1 cellular context compared by ENCODE assay signal in genomic region chr20:32263398-32263954, GRCh38.
A peak's percentile ranks its signal among the peaks of the same experiment; 100 is the strongest.
TF ChIP-seq lines count a peak whose summit lies in the region.

No MANE protein-coding gene starts in this region.

TF ChIP-seq in HepG2, 621 proteins besides CTCF, POLR2A, EP300 and RAD21 (continued from another document and continues in another):
- TF ChIP-seq ZNF318 (CRISPR knock-in tag; IDR thresholded peaks at IDR 0.05) (no peak), NR2F1 (CRISPR knock-in tag; IDR thresholded peaks at IDR 0.05) (0 out of 4 replicates have a peak, but pooled peaks of 1 of the 2 experiments have one; percentile 18), ZSCAN21 (CRISPR knock-in tag; IDR thresholded peaks at IDR 0.05; ENCODE audit: borderline replicate concordance) (no peak), SMYD3 (CRISPR knock-in tag; IDR thresholded peaks at IDR 0.05) (no peak), ZNF451 (CRISPR knock-in tag; IDR thresholded peaks at IDR 0.05) (no peak), SMARCC2 (IDR thresholded peaks at IDR 0.05) (no peak), ZIK1 (CRISPR knock-in tag; IDR thresholded peaks at IDR 0.05; ENCODE audit: borderline replicate concordance, low read depth) (no peak), PCBP1 (IDR thresholded peaks at IDR 0.05; ENCODE audit: borderline replicate concordance, low read depth, low read length) (no peak), HNRNPK (IDR thresholded peaks at IDR 0.05; ENCODE audit: low read depth, low read length, poor library complexity, severe bottlenecking) (no peak), REXO4 (CRISPR knock-in tag; IDR thresholded peaks at IDR 0.05; ENCODE audit: borderline replicate concordance) (no peak), PITX1 (CRISPR knock-in tag; IDR thresholded peaks at IDR 0.05) (0 out of 2 replicates have a peak, but pooled peaks have one; percentile 26), ZNF101 (CRISPR knock-in tag; IDR thresholded peaks at IDR 0.05; ENCODE audit: borderline replicate concordance, low read depth) (no peak), ZNF260 (CRISPR knock-in tag; IDR thresholded peaks at IDR 0.05; ENCODE audit: borderline replicate concordance, low read depth) (no peak), RBAK (CRISPR knock-in tag; IDR thresholded peaks at IDR 0.05) (no peak), THRA (CRISPR knock-in tag; IDR thresholded peaks at IDR 0.05; ENCODE audit: borderline replicate concordance) (no peak), ZBTB2 (CRISPR knock-in tag; IDR thresholded peaks at IDR 0.05; ENCODE audit: low read depth) (no peak), ETS1 (CRISPR knock-in tag; IDR thresholded peaks at IDR 0.05) (no peak), POLR2AphosphoS5 (IDR thresholded peaks at IDR 0.05; ENCODE audit: low read depth, low read length) (no peak), ATF5 (CRISPR knock-in tag; IDR thresholded peaks at IDR 0.05; ENCODE audit: low read depth) (no peak), E2F1 (CRISPR knock-in tag; IDR thresholded peaks at IDR 0.05) (no peak), UBTF (CRISPR knock-in tag; IDR thresholded peaks at IDR 0.05) (no peak), STAG1 (CRISPR knock-in tag; IDR thresholded peaks at IDR 0.05) (no peak), ZNF205 (CRISPR knock-in tag; IDR thresholded peaks at IDR 0.05) (no peak), SSRP1 (CRISPR knock-in tag; IDR thresholded peaks at IDR 0.05) (no peak), ARNTL (CRISPR knock-in tag; IDR thresholded peaks at IDR 0.05) (no peak), PBX2 (CRISPR knock-in tag; IDR thresholded peaks at IDR 0.05) (no peak), KDM1A (CRISPR knock-in tag; IDR thresholded peaks at IDR 0.05) (peak; percentile 91; the same call in 1 of the 2 replicates), CENPBD1 (CRISPR knock-in tag; IDR thresholded peaks at IDR 0.05; ENCODE audit: borderline replicate concordance, low read depth) (no peak), ZNF776 (CRISPR knock-in tag; IDR thresholded peaks at IDR 0.05) (no peak), MXD4 (CRISPR knock-in tag; IDR thresholded peaks at IDR 0.05) (no peak), ZNF256 (CRISPR knock-in tag; conservative IDR thresholded peaks at IDR 0.05) (0 out of 2 replicates have a peak, but pooled peaks have one; percentile 64), MATR3 (CRISPR knock-in tag; IDR thresholded peaks at IDR 0.05) (no peak), CCDC6 (CRISPR knock-in tag; IDR thresholded peaks at IDR 0.05) (no peak), FOXP4 (CRISPR knock-in tag; IDR thresholded peaks at IDR 0.05) (peak; percentile 56; the same call in 1 of the 2 replicates), ZNF558 (CRISPR knock-in tag; IDR thresholded peaks at IDR 0.05; ENCODE audit: borderline replicate concordance) (no peak), RFX1 (IDR thresholded peaks at IDR 0.05) (no peak), ZFP41 (CRISPR knock-in tag; IDR thresholded peaks at IDR 0.05; ENCODE audit: borderline replicate concordance) (no peak), ZNF737 (CRISPR knock-in tag; IDR thresholded peaks at IDR 0.05; ENCODE audit: borderline replicate concordance) (no peak), RXRB (CRISPR knock-in tag; IDR thresholded peaks at IDR 0.05; ENCODE audit: borderline replicate concordance) (peak; percentile 62), NCOA1 (CRISPR knock-in tag; IDR thresholded peaks at IDR 0.05) (no peak)
